In genomic region chr19:39481676-39482075, GRCh38 we compare ENCODE assay signal across 8 cellular contexts. TPM values are rescaled to one million over a fixed set of nuclear protein-coding genes. Genes with fewer than 3 reads are reported as not detected.
DNase-seq lines count a peak whose midpoint lies in the region; ATAC-seq and TF ChIP-seq lines count a peak whose summit lies in the region.

No MANE protein-coding gene starts in this region.

- no peaks in the 10 kb centered on the region for H3K27me3 Mint-ChIP-seq in activated B cell treated with CpG ODN at 0.5 μM for 24 hours

- H3K36me3 ChIP-seq in HCT116 (ENCODE audit: control insufficient read depth in 1 of 2, insufficient read depth in 2 of 2, low read length in 2 of 2) (peaks cover 15 to 31% of the 10 kb centered on the region in 2 experiments; a peak in 3 of 4 replicates), hepatocyte (replicated peaks; ENCODE audit: insufficient read depth, low read depth) (no peaks in the 10 kb centered on the region)

- RAD21 ChIA-PET in HCT116 (lab: Charles Lee; ENCODE audit: low non-redundant PET in 1 of 2, low total read pairs in 2 of 2, uncharacterized antibody in 2 of 2, unreplicated experiment in 2 of 2), result no interaction called here

- H3K27ac Mint-ChIP-seq in activated B cell treated with CpG ODN at 0.5 μM for 24 hours, result peak overlapping the region; percentile 70

- CTCF ChIA-PET in HCT116 (lab: Charles Lee), result no interaction called here
- CTCF ChIA-PET in activated B cell treated with CpG ODN at 0.5 μM for 24 hours (lab: Charles Lee), result interaction anchor here (0.6 kb wide), 1 partner anchor 70 kb away, joined by 3 read pairs; no protein-coding TSS in a partner anchor

- H3K4me3 Mint-ChIP-seq in activated B cell treated with CpG ODN at 0.5 μM for 24 hours, result peak overlapping the region; percentile 91

- H3K4me3 ChIP-seq in HCT116 (replicated peaks in 1 of 2; ENCODE audit: low read depth in 1 of 2, low read length in 2 of 2) (peak overlapping the region; percentile 99 to 100), hepatocyte (peak overlapping the region; percentile 74), skin epidermis (peak overlapping the region; percentile 74 to 99 (median 95))

- H3K9me2 ChIP-seq in HCT116 (ENCODE audit: insufficient read depth), result no peaks in the 10 kb centered on the region
- H3K9me2 ChIP-seq in hepatocyte (replicated peaks; ENCODE audit: insufficient read depth), result no peaks in the 10 kb centered on the region

- H3K4me1 ChIP-seq in HCT116 (ENCODE audit: control insufficient read depth in 1 of 2, insufficient read depth in 2 of 2, low read length in 2 of 2) (peaks cover 6 to 16% of the 10 kb centered on the region in 2 experiments), hepatocyte (ENCODE audit: insufficient read depth) (peaks cover 12% of the 10 kb centered on the region)

- H3K27ac ChIP-seq in HCT116 (ENCODE audit: low read depth, low read length) (peak overlapping the region; percentile 87), hepatocyte (peak overlapping the region; percentile 97), skin epidermis (peak overlapping the region in 11 of 21 experiments; percentile 72 to 98 (median 88))

- no peak for TF ChIP-seq CTCF in HCT116 (IDR thresholded peaks at IDR 0.05 in 2 of 3, conservative IDR thresholded peaks at IDR 0.05 in 1 of 3; ENCODE audit: borderline replicate concordance in 1 of 3, insufficient read depth in 1 of 3, low read depth in 2 of 3, low read length in 2 of 3)
- no peak for TF ChIP-seq CTCF in activated B cell treated with CpG ODN at 0.5 μM for 24 hours (IDR thresholded peaks at IDR 0.05)
- TF ChIP-seq CTCF in hepatocyte (IDR thresholded peaks at IDR 0.05; ENCODE audit: poor library complexity), result no peak

- peaks cover 25% of the 10 kb centered on the region for H3K4me1 Mint-ChIP-seq in activated B cell treated with CpG ODN at 0.5 μM for 24 hours

- ATAC-seq in HCT116 (no peak), activated B cell treated with CpG ODN at 0.5 μM for 24 hours (ENCODE audit: low read depth) (no peak), HG02885 (IDR thresholded peaks at IDR 0.05; ENCODE audit: poor library complexity, unreplicated experiment) (no peak), HG02763 (IDR thresholded peaks at IDR 0.05; ENCODE audit: unreplicated experiment) (no peak)

- 84% methylated on average over 11 of the region's 11 CpGs for WGBS in hepatocyte (ENCODE audit: low lambda C conversion rate, missing lambda C conversion rate)

- no peak for TF ChIP-seq POLR2A in HCT116 (IDR thresholded peaks at IDR 0.05; ENCODE audit: borderline replicate concordance, extremely low read depth, insufficient read depth, insufficient read length)

- H3K79me2 ChIP-seq in HCT116 (ENCODE audit: insufficient read depth, low read length) (peaks cover 58% of the 10 kb centered on the region), hepatocyte (peaks cover 23% of the 10 kb centered on the region)

- H3K4me2 ChIP-seq in HCT116 (ENCODE audit: low read length) (peak overlapping the region; percentile 99), hepatocyte (peak overlapping the region; percentile 92)

- intact Hi-C loops in HCT116 (cut with micrococcal nuclease) (no loop called here), activated B cell treated with CpG ODN at 0.5 μM for 24 hours (cut with micrococcal nuclease) (loop anchor here (2.0 kb wide), 1 partner anchor 17 kb away; the partner anchor contains the start of gene DLL3)

- POLR2A ChIA-PET in HCT116 (lab: Charles Lee) (no interaction called here), activated B cell treated with CpG ODN at 0.5 μM for 24 hours (lab: Charles Lee) (no interaction called here)

- no peak for DNase-seq in HCT116 (ENCODE audit: low read depth, low spot score)
- no peak for DNase-seq in activated B cell treated with CpG ODN at 0.5 μM for 24 hours
- DNase-seq in hepatocyte (ENCODE audit: low spot score), result no peak
- DNase-seq in glomerular visceral epithelial cell (ENCODE audit: extremely low spot score), result no peak
- DNase-seq in T-helper 9 cell, result no peak

- BruUV-seq in HCT116 (replicated peaks; lab: Mats Ljungman, UMichigan), result no TSS peak

- no peaks in the 10 kb centered on the region for H3K9me3 Mint-ChIP-seq in activated B cell treated with CpG ODN at 0.5 μM for 24 hours

- H2AFZ ChIP-seq in HCT116 (ENCODE audit: low read depth, low read length, poor library complexity, severe bottlenecking) (no peak overlapping the region), hepatocyte (no peak overlapping the region)

- TF ChIP-seq RAD21 in HCT116 (IDR thresholded peaks at IDR 0.05; ENCODE audit: low read depth), result no peak

- no peaks in the 10 kb centered on the region for H3K27me3 ChIP-seq in HCT116 (ENCODE audit: insufficient read depth, low read length)
- no peaks in the 10 kb centered on the region for H3K27me3 ChIP-seq in hepatocyte

- no peaks in the 10 kb centered on the region for H3K9me3 ChIP-seq in HCT116 (ENCODE audit: control insufficient read depth in 1 of 2, insufficient read depth in 1 of 2, low read depth in 1 of 2, low read length in 2 of 2)
- H3K9me3 ChIP-seq in hepatocyte (ENCODE audit: low read depth), result no peaks in the 10 kb centered on the region

- H4K20me1 ChIP-seq in HCT116 (ENCODE audit: insufficient read depth) (no peaks in the 10 kb centered on the region), hepatocyte (ENCODE audit: insufficient read depth, poor library complexity, severe bottlenecking) (no peaks in the 10 kb centered on the region)

- H3K36me3 Mint-ChIP-seq in activated B cell treated with CpG ODN at 0.5 μM for 24 hours (ENCODE audit: low read depth), result peaks cover 39% of the 10 kb centered on the region

- H3K9ac ChIP-seq in HCT116 (ENCODE audit: low read length), result peak overlapping the region; percentile 100

TF ChIP-seq in HCT116, 20 proteins besides CTCF, POLR2A, EP300 and RAD21:
- TF ChIP-seq EZH2 (IDR thresholded peaks at IDR 0.05) (no peak), ZFX (IDR thresholded peaks at IDR 0.05) (no peak), ATF3 (IDR thresholded peaks at IDR 0.05) (no peak), POLR2AphosphoS5 (IDR thresholded peaks at IDR 0.05; ENCODE audit: low read depth, low read length) (no peak), SP1 (IDR thresholded peaks at IDR 0.05; ENCODE audit: low read depth) (no peak)

RNA-seq across cellular contexts. Expression of gene TIMM50, which starts 1.0 kb away (rescaled TPM):
- total RNA-seq in HCT116 (2021; ENCODE audit: unreplicated experiment) (111 TPM), activated B cell treated with CpG ODN at 0.5 μM for 24 hours (63.8 and 68.9 TPM in 2 replicates), hepatocyte (53.1 and 57.2 TPM in 2 replicates)
- polyA plus RNA-seq in HCT116 (2012), result 97.4 and 117 TPM in 2 replicates
- 56.4 and 61.7 TPM in 2 replicates for polyA plus RNA-seq in hepatocyte

RNA-seq across cellular contexts. Expression of gene DLL3, which starts 17.1 kb away (rescaled TPM):
- total RNA-seq in HCT116 (2021; ENCODE audit: unreplicated experiment), result 0.17 TPM
- polyA plus RNA-seq in HCT116 (2012), result 0.03 and 0.07 TPM in 2 replicates
- total RNA-seq in activated B cell treated with CpG ODN at 0.5 μM for 24 hours, result 0.53 and 0.73 TPM in 2 replicates
- total RNA-seq in hepatocyte, result 0.16 and 1.6 TPM in 2 replicates
- 1.1 and 1.3 TPM in 2 replicates for polyA plus RNA-seq in hepatocyte

RNA-seq across cellular contexts. Expression of gene SELENOV, which starts 33.3 kb away (rescaled TPM):
- total RNA-seq in HCT116 (2021; ENCODE audit: unreplicated experiment) (not detected), activated B cell treated with CpG ODN at 0.5 μM for 24 hours (not detected in 2 replicates), hepatocyte (0.50 and 2.0 TPM in 2 replicates)
- not detected in 2 replicates for polyA plus RNA-seq in HCT116 (2012)
- 0.98 and 2.2 TPM in 2 replicates for polyA plus RNA-seq in hepatocyte

RNA-seq across cellular contexts. Expression of gene SUPT5H, which starts 36.3 kb away (rescaled TPM):
- 120 TPM for total RNA-seq in HCT116 (2021; ENCODE audit: unreplicated experiment)
- polyA plus RNA-seq in HCT116 (2012), result 129 and 137 TPM in 2 replicates
- total RNA-seq in activated B cell treated with CpG ODN at 0.5 μM for 24 hours, result 184 and 200 TPM in 2 replicates
- 63.7 and 71.6 TPM in 2 replicates for total RNA-seq in hepatocyte
- polyA plus RNA-seq in hepatocyte, result 184 and 213 TPM in 2 replicates

RNA-seq across cellular contexts. Expression of gene RPS16, which starts 45.9 kb away (rescaled TPM):
- total RNA-seq in HCT116 (2021; ENCODE audit: unreplicated experiment) (3,365 TPM), activated B cell treated with CpG ODN at 0.5 μM for 24 hours (4,002 and 4,656 TPM in 2 replicates), hepatocyte (63.8 and 115 TPM in 2 replicates)
- 6,021 and 7,325 TPM in 2 replicates for polyA plus RNA-seq in HCT116 (2012)
- 409 and 411 TPM in 2 replicates for polyA plus RNA-seq in hepatocyte
